Comparison of ENCODE assay signal across 4 cellular contexts in genomic region chr10:119327096-119327745, GRCh38.
"Had no signal": no experiment of that assay in that cellular context is flagged by ENCODE, and none has a peak within 500 bp of the region (broad histone marks: within the 10 kb centered on the region; RNA-seq: fewer than 3 reads in every experiment).

No MANE protein-coding gene starts in this region.

- ATAC-seq: GM23338 had no signal

- H3K4me2 ChIP-seq: GM23338 had no signal

- DNase-seq: H9, HCEC 1CT, IMR-90 had no signal

- H2AFZ ChIP-seq: GM23338 had no signal

- H3K27ac Mint-ChIP-seq: GM23338 had no signal

- H3K4me3 Mint-ChIP-seq: GM23338, H9 had no signal

- H3K9me3 Mint-ChIP-seq: GM23338, H9 had no signal

- H3K4me1 Mint-ChIP-seq: GM23338 had no signal

- H3K4me3 ChIP-seq: GM23338 had no signal
